Comparison of ENCODE assay signal across 8 cellular contexts in the genomic region with DNA sequence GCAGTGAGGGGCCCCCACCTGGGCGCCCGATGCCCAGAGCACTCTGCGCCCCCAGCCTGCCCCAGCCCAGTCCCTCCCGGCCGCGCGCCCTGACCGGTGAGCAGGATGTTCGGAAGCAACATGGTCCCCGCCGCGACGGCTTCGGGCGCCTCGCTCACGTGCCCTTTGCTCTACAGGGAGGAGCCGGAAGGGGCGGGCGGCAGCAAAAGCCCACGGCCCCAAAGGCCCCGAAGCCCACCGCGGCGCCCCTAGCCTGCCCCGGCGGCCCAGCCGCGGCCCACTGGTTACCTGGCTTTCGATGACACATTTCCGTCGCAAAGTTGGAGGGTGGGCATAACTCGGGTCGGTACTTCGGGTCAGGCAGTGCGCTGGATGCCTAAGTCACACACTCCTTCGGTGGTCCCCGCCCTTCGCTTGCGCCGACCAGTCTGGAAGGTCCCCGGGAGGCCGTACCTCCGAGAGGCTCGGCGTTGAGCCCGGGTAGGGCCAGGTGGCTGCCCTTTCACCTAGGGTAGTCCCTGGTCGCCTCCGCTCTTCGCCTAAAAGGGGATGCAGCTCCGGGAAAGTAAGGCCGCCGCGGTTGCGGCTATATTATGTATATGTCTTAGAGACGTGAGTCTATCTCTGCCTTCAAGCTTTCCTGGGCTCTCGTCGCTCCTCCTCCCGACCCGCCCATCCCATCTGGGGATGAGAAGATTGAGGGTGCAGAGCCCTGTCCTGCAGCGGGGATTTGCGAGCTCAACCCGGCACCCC. TPM values are rescaled to one million over a fixed set of nuclear protein-coding genes. Genes with fewer than 3 reads are reported as not detected.
DNase-seq lines count a peak whose midpoint lies in the region; ATAC-seq and TF ChIP-seq lines count a peak whose summit lies in the region.

AK6 (minus strand) TSS at position 152 of the 753 bp plus-strand sequence; CDS start at position 122, 30 bp downstream.
RAD17 (plus strand) TSS at position 450 of the 753 bp plus-strand sequence. CDS start 2,391 bp downstream, outside the sequence.
TAF9 (minus strand) TSS at position 152 of the 753 bp plus-strand sequence. CDS start 3,783 bp downstream, outside the sequence.

- H3K27me3 Mint-ChIP-seq in natural killer cell treated with Interleukin-12 subunit alpha and Interleukin-12 subunit beta and Interleukin-15 and Interleukin-18, amount 100 ng/mL, for 72 hours = no peaks in the 10 kb centered on the region

- H3K4me3 ChIP-seq in RWPE2 (ENCODE audit: severe bottlenecking) = peak within 1 kb of the TSS; percentile 69
- H3K4me3 ChIP-seq in fibroblast of pulmonary artery (replicated peaks; ENCODE audit: low read depth, low read length) = peak within 1 kb of the TSS; percentile 82

- peak within 1 kb of the TSS; percentile 90 to 92 for H3K27ac Mint-ChIP-seq in natural killer cell treated with Interleukin-12 subunit alpha and Interleukin-12 subunit beta and Interleukin-15 and Interleukin-18, amount 100 ng/mL, for 72 hours

- H3K4me3 Mint-ChIP-seq in natural killer cell treated with Interleukin-12 subunit alpha and Interleukin-12 subunit beta and Interleukin-15 and Interleukin-18, amount 100 ng/mL, for 72 hours = peak within 1 kb of the TSS; percentile 90

- peaks cover 14% of the 10 kb centered on the region for H3K36me3 Mint-ChIP-seq in natural killer cell treated with Interleukin-12 subunit alpha and Interleukin-12 subunit beta and Interleukin-15 and Interleukin-18, amount 100 ng/mL, for 72 hours

- ATAC-seq in RWPE2 (ENCODE audit: low read depth) = peak; percentile 95
- ATAC-seq in natural killer cell treated with Interleukin-12 subunit alpha and Interleukin-12 subunit beta and Interleukin-15 and Interleukin-18, amount 100 ng/mL, for 72 hours = peak; percentile 97 to 98
- ATAC-seq in stimulated activated naive CD8-positive, alpha-beta T cell treated with anti-CD3 and anti-CD28 coated beads, Interleukin-15, Interleukin-2, amounts not matched to agents 100 U/mL and 50 U/mL, for 24 hours = peak; percentile 98

- peak; percentile 92 for DNase-seq in EH (ENCODE audit: low read depth)
- peak; percentile 87 for DNase-seq in H4 (ENCODE audit: low spot score)
- peak; percentile 94 for DNase-seq in LoVo (ENCODE audit: low spot score)
- DNase-seq in RWPE2 (ENCODE audit: low spot score) = peak; percentile 97
- peak; percentile 83 for DNase-seq in activated T-helper 9 cell treated with anti-CD3 and anti-CD28 coated beads, Interleukin-2, amount 50 U/mL, for 16 hours (ENCODE audit: low read depth)
- DNase-seq in fibroblast of pulmonary artery (ENCODE audit: low read depth) = peak; percentile 92
- DNase-seq in natural killer cell treated with Interleukin-12 subunit alpha and Interleukin-12 subunit beta and Interleukin-15 and Interleukin-18, amount 100 ng/mL, for 72 hours (ENCODE audit: low spot score) = peak; percentile 94
- DNase-seq in stimulated activated naive CD8-positive, alpha-beta T cell treated with anti-CD3 and anti-CD28 coated beads, Interleukin-15, Interleukin-2, amounts not matched to agents 100 U/mL and 50 U/mL, for 24 hours = peak; percentile 95

- no peaks in the 10 kb centered on the region for H3K9me3 Mint-ChIP-seq in natural killer cell treated with Interleukin-12 subunit alpha and Interleukin-12 subunit beta and Interleukin-15 and Interleukin-18, amount 100 ng/mL, for 72 hours

- TF ChIP-seq CTCF in RWPE2 (IDR thresholded peaks at IDR 0.05; ENCODE audit: poor library complexity, severe bottlenecking) = no peak
- TF ChIP-seq CTCF in fibroblast of pulmonary artery (IDR thresholded peaks at IDR 0.05; ENCODE audit: low read length, missing control alignments) = no peak

- no peaks in the 10 kb centered on the region for H3K27me3 ChIP-seq in RWPE2 (ENCODE audit: insufficient read depth, poor library complexity, severe bottlenecking)

- H3K9me3 ChIP-seq in RWPE2 (ENCODE audit: severe bottlenecking) = no peaks in the 10 kb centered on the region

- peaks cover 12 to 17% of the 10 kb centered on the region in 2 donors for H3K4me1 Mint-ChIP-seq in natural killer cell treated with Interleukin-12 subunit alpha and Interleukin-12 subunit beta and Interleukin-15 and Interleukin-18, amount 100 ng/mL, for 72 hours (ENCODE audit: low read depth in 2 of 2)

- H3K4me1 ChIP-seq in RWPE2 (ENCODE audit: insufficient read depth, poor library complexity, severe bottlenecking) = peaks cover 26% of the 10 kb centered on the region

- H3K36me3 ChIP-seq in RWPE2 (ENCODE audit: low read depth) = peaks cover 68% of the 10 kb centered on the region

- H3K27ac ChIP-seq in RWPE2 (ENCODE audit: poor library complexity, severe bottlenecking) = peak within 1 kb of the TSS; percentile 71

RNA-seq across cellular contexts. Expression of gene AK6, which starts in this region (rescaled TPM):
- 27.3 and 37.3 TPM in 2 replicates for total RNA-seq in H4 (2014; rRNA removed; shearing (Covaris generic))
- total RNA-seq in natural killer cell treated with Interleukin-12 subunit alpha and Interleukin-12 subunit beta and Interleukin-15 and Interleukin-18, amount 100 ng/mL, for 72 hours = 10 to 100 TPM; 40.5 to 41.4 TPM

RNA-seq across cellular contexts. Expression of gene RAD17, which starts in this region (rescaled TPM):
- total RNA-seq in H4 (2014; rRNA removed; shearing (Covaris generic)) = 14.8 and 17.6 TPM in 2 replicates
- 10 to 100 TPM; 22.1 to 24.1 TPM for total RNA-seq in natural killer cell treated with Interleukin-12 subunit alpha and Interleukin-12 subunit beta and Interleukin-15 and Interleukin-18, amount 100 ng/mL, for 72 hours

RNA-seq across cellular contexts. Expression of gene TAF9, which starts in this region (rescaled TPM):
- total RNA-seq in H4 (2014; rRNA removed; shearing (Covaris generic)) = 149 and 164 TPM in 2 replicates
- total RNA-seq in natural killer cell treated with Interleukin-12 subunit alpha and Interleukin-12 subunit beta and Interleukin-15 and Interleukin-18, amount 100 ng/mL, for 72 hours = 10 to 100 TPM; 38.9 to 51.0 TPM

Comparison
In these comparisons a context has a peak if more than half of its experiments do, and no peak if none do; other contexts are left out.
1. Peak in every context shown above with its lines: DNase-seq, ATAC-seq, H3K4me3 ChIP-seq and H3K27ac ChIP-seq.